Comparison of ENCODE assay signal across 8 cellular contexts in the genomic region with DNA sequence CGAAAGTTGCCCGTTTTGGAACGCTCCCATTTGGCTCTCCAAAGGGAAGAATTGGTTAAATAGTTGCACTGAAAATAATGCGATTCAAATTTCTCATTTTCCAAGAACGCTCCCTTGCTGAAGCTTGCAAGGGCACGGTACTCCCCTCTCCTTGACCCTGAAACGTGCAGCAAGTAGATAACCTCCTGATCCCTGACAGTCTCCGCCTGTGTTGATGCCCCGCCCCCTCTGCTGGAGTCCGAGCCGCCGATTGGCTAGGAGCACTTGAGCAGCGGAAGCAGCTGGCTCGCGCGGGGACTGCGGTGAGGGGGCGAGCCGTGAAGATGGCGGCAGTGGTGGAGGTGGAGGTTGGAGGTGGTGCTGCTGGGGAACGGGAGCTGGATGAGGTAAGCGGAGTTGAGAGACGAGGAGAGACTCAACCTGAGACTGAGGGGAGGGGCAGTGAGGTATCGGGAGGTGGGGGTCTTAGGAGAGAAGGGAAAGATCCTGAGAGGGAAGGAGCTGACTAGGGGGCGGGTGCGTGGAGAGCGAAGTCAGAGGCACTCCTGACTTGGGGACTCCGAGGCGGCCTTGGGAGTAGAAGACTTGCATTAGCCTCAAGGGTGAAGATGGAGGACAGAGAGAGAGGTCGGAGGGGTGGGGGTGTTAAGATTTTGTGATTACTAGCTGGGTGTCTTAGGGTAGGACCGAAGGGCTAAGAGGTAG. TPM values are rescaled to one million over a fixed set of nuclear protein-coding genes. Genes with fewer than 3 reads are reported as not detected.
DNase-seq lines count a peak whose midpoint lies in the region; ATAC-seq and TF ChIP-seq lines count a peak whose summit lies in the region.

A gene (plus strand): TSS at position 308 of the 705 bp plus-strand sequence. CDS start 16 bp downstream, at position 324.

- H3K4me3 ChIP-seq in AG04449 (ENCODE audit: low read depth, low read length) = peak within 1 kb of the TSS; percentile 98

- POLR2A ChIA-PET in AG04449 (lab: Yijun Ruan, JAX) = interaction anchor here (0.6 to 1.2 kb wide), 4 partner anchors 15 to 72 kb away, joined by 3 to 5 read pairs (median 3); no protein-coding TSS in a partner anchor
- POLR2A ChIA-PET in activated B cell treated with CpG ODN at 0.5 μM for 24 hours (lab: Charles Lee) = interaction anchor here (0.6 to 2.4 kb wide), 19 partner anchors 9 to 1851 kb away, joined by 3 to 24 read pairs (median 6); a partner anchor contains a TSS

- H3K4me1 Mint-ChIP-seq in activated B cell treated with CpG ODN at 0.5 μM for 24 hours = peaks cover 58% of the 10 kb centered on the region

- CTCF ChIA-PET in AG04449 (lab: Yijun Ruan, JAX) = interaction anchor here (0.6 to 4.1 kb wide), 7 partner anchors 9 to 502 kb away, joined by 3 to 21 read pairs (median 6); no protein-coding TSS in a partner anchor
- CTCF ChIA-PET in activated B cell treated with CpG ODN at 0.5 μM for 24 hours (lab: Charles Lee) = interaction anchor here (1.1 to 1.2 kb wide), 3 partner anchors 17 to 129 kb away, joined by 4 to 7 read pairs (median 4); no protein-coding TSS in a partner anchor

- H3K9me3 Mint-ChIP-seq in activated B cell treated with CpG ODN at 0.5 μM for 24 hours = no peaks in the 10 kb centered on the region

- H3K4me3 Mint-ChIP-seq in activated B cell treated with CpG ODN at 0.5 μM for 24 hours = peak within 1 kb of the TSS; percentile 95

- TF ChIP-seq CTCF in AG04449 (IDR thresholded peaks at IDR 0.05; ENCODE audit: insufficient read depth, low read length, missing control alignments) = no peak
- TF ChIP-seq CTCF in activated B cell treated with CpG ODN at 0.5 μM for 24 hours (IDR thresholded peaks at IDR 0.05) = no peak

- intact Hi-C loops in activated B cell treated with CpG ODN at 0.5 μM for 24 hours (cut with micrococcal nuclease) = loop anchor here (1.0 to 5.0 kb wide), 7 partner anchors 33 to 883 kb away; a partner anchor contains a TSS

- no peaks in the 10 kb centered on the region for H3K27me3 Mint-ChIP-seq in activated B cell treated with CpG ODN at 0.5 μM for 24 hours

- H3K27ac ChIP-seq in caudate nucleus (ENCODE audit: low read depth, low read length) = peak within 1 kb of the TSS; percentile 88

- DNase-seq in AG04449 (ENCODE audit: low read depth, low spot score) = no peak
- DNase-seq in NCI-H226 = peak; percentile 95
- peak; percentile 90 for DNase-seq in activated B cell treated with CpG ODN at 0.5 μM for 24 hours
- DNase-seq in caudate nucleus (lab: John Stamatoyannopoulos, UW) = peak; percentile 84 to 99 (median 96)
- peak; percentile 96 for DNase-seq in inferior parietal cortex (ENCODE audit: extremely low spot score)
- DNase-seq in stimulated activated CD4-positive, alpha-beta T cell treated with anti-CD3 and anti-CD28 coated beads, Interleukin-12 subunit alpha, Interleukin-12 subunit beta, amount 100 ng/mL, for 4 hours = peak; percentile 98

- peak within 1 kb of the TSS; percentile 98 for H3K27ac Mint-ChIP-seq in activated B cell treated with CpG ODN at 0.5 μM for 24 hours

- H3K36me3 Mint-ChIP-seq in activated B cell treated with CpG ODN at 0.5 μM for 24 hours (ENCODE audit: low read depth) = peaks cover 17% of the 10 kb centered on the region

- ATAC-seq in GM18909 (IDR thresholded peaks at IDR 0.05; ENCODE audit: poor library complexity, unreplicated experiment) (peak; percentile 84), HG03175 (IDR thresholded peaks at IDR 0.05; ENCODE audit: unreplicated experiment) (peak; percentile 88), activated B cell treated with CpG ODN at 0.5 μM for 24 hours (ENCODE audit: low read depth) (peak; percentile 88)

RNA-seq across cellular contexts. Expression of the gene that starts here (rescaled TPM):
- 44.4 and 47.4 TPM in 2 replicates for total RNA-seq in activated B cell treated with CpG ODN at 0.5 μM for 24 hours
